9 cellular contexts compared by ENCODE assay signal in genomic region chr9:132465131-132465635, GRCh38. TPM values are rescaled to one million over a fixed set of nuclear protein-coding genes. Genes with fewer than 3 reads are reported as not detected.
"Had no signal": no experiment of that assay in that cellular context is flagged by ENCODE, and none has a peak within 500 bp of the region (broad histone marks: within the 10 kb centered on the region; RNA-seq: fewer than 3 reads in every experiment).

No MANE protein-coding gene starts in this region.

- DNase-seq: GDM1, GF-D8 had no signal

- H3K4me3 ChIP-seq: GM12878 had no signal

- FAIRE-seq: G401.6, GM12878, GM12891, GM12892, GM18507, GM19239 had no signal

- ATAC-seq: GM12878 had no signal

RNA-seq across cellular contexts. Expression of gene CFAP77, which starts 55.2 kb away (rescaled TPM):
- total RNA-seq: G401, GM12878 had no signal
